16 cellular contexts compared by ENCODE assay signal in genomic region chr11:100776212-100776896, GRCh38.
DNase-seq lines count a peak whose midpoint lies in the region; ATAC-seq, FAIRE-seq and TF ChIP-seq lines count a peak whose summit lies in the region.
"Had no signal": no experiment of that assay in that cellular context is flagged by ENCODE, and none has a peak within 500 bp of the region (broad histone marks: within the 10 kb centered on the region; RNA-seq: fewer than 3 reads in every experiment).

No MANE protein-coding gene starts in this region.

- H3K27me3 Mint-ChIP-seq in activated CD4-positive, alpha-beta T cell treated with anti-CD3 and anti-CD28 coated beads, Interleukin-2, amount 10 ng/mL, durations not matched to agents 7 days and 5 days: no peaks in the 10 kb centered on the region
- H3K27me3 Mint-ChIP-seq: dendritic cell treated with granulocyte-macrophage colony-stimulating factor and Interleukin-4, amounts not matched to agents 40 ng/mL and 50 ng/mL, for 4 days had no signal

- H3K9me3 Mint-ChIP-seq in activated CD4-positive, alpha-beta T cell treated with anti-CD3 and anti-CD28 coated beads, Interleukin-2, amount 10 ng/mL, durations not matched to agents 7 days and 5 days: no peaks in the 10 kb centered on the region
- H3K9me3 Mint-ChIP-seq: dendritic cell treated with granulocyte-macrophage colony-stimulating factor and Interleukin-4, amounts not matched to agents 40 ng/mL and 50 ng/mL, for 4 days had no signal

- no peak for TF ChIP-seq CTCF in bronchial epithelial cell (IDR thresholded peaks at IDR 0.05; ENCODE audit: insufficient read depth, low read length, severe bottlenecking)
- no peak for TF ChIP-seq CTCF in transverse colon (IDR thresholded peaks at IDR 0.05)
- no peak for TF ChIP-seq CTCF in lower leg skin (IDR thresholded peaks at IDR 0.05)

- no peaks in the 10 kb centered on the region for H3K36me3 ChIP-seq in bronchial epithelial cell (ENCODE audit: control insufficient read depth, insufficient read depth, low read length)
- H3K36me3 ChIP-seq in transverse colon: no peaks in the 10 kb centered on the region

- no peak overlapping the region for H3K4me3 ChIP-seq in bronchial epithelial cell (ENCODE audit: low read depth, low read length)
- H3K4me3 ChIP-seq in transverse colon: no peak overlapping the region
- H3K4me3 ChIP-seq in lower leg skin (ENCODE audit: low read depth, poor library complexity, severe bottlenecking): no peak overlapping the region
- H3K4me3 ChIP-seq: testis had no signal

- TF ChIP-seq POLR2A in transverse colon (IDR thresholded peaks at IDR 0.05): no peak
- TF ChIP-seq POLR2A in lower leg skin (IDR thresholded peaks at IDR 0.05): no peak

- peak overlapping the region; percentile 79 to 87 (median 82) for H3K27ac ChIP-seq in transverse colon
- H3K27ac ChIP-seq: testis had no signal

- FAIRE-seq in bronchial epithelial cell (lab: Jason Lieb, UNC): no peak
- FAIRE-seq: GM18507 had no signal

- WGBS in transverse colon (ENCODE audit: low coverage in 1 of 2), 2 donors: 49 to 58% methylated on average over 5 to 6 of the region's 6 CpGs
- WGBS in lower leg skin, 2 donors: 67 to 72% methylated on average over 6 of the region's 6 CpGs

- no peak overlapping the region for H3K4me3 Mint-ChIP-seq in activated CD4-positive, alpha-beta T cell treated with anti-CD3 and anti-CD28 coated beads, Interleukin-2, amount 10 ng/mL, durations not matched to agents 7 days and 5 days
- H3K4me3 Mint-ChIP-seq: activated T-cell treated with anti-CD3 and anti-CD28 coated beads, Interleukin-2, amount 50 U/mL, for 72 hours; dendritic cell treated with granulocyte-macrophage colony-stimulating factor and Interleukin-4, amounts not matched to agents 40 ng/mL and 50 ng/mL, for 4 days had no signal

- H3K4me1 ChIP-seq in transverse colon: peaks cover 0 to 48% (median 23%) of the 10 kb centered on the region in 4 donors
- H3K4me1 ChIP-seq: testis had no signal

- intact Hi-C loops in transverse colon (cut with DNase I; ENCODE audit: low total_unique reads): no loop called here
- intact Hi-C loops in lower leg skin (cut with DNase I; ENCODE audit: low total_unique reads): no loop called here

- no peaks in the 10 kb centered on the region for H3K9me3 ChIP-seq in transverse colon
- H3K9me3 ChIP-seq: testis had no signal

- POLR2A ChIA-PET in activated CD4-positive, alpha-beta T cell treated with anti-CD3 and anti-CD28 coated beads, Interleukin-2, amount 10 ng/mL, durations not matched to agents 7 days and 5 days (lab: Charles Lee): no interaction called here

- H3K36me3 Mint-ChIP-seq in activated CD4-positive, alpha-beta T cell treated with anti-CD3 and anti-CD28 coated beads, Interleukin-2, amount 10 ng/mL, durations not matched to agents 7 days and 5 days (ENCODE audit: low read depth): no peaks in the 10 kb centered on the region

- H3K27ac Mint-ChIP-seq in activated CD4-positive, alpha-beta T cell treated with anti-CD3 and anti-CD28 coated beads, Interleukin-2, amount 10 ng/mL, durations not matched to agents 7 days and 5 days: no peak overlapping the region
- H3K27ac Mint-ChIP-seq: activated T-cell treated with anti-CD3 and anti-CD28 coated beads, Interleukin-2, amount 50 U/mL, for 72 hours; dendritic cell treated with granulocyte-macrophage colony-stimulating factor and Interleukin-4, amounts not matched to agents 40 ng/mL and 50 ng/mL, for 4 days had no signal

- CTCF ChIA-PET in activated CD4-positive, alpha-beta T cell treated with anti-CD3 and anti-CD28 coated beads, Interleukin-2, amount 10 ng/mL, durations not matched to agents 7 days and 5 days (lab: Charles Lee): no interaction called here

- DNase-seq in HT-29 (ENCODE audit: low spot score): peak; percentile 97
- DNase-seq in bronchial epithelial cell (ENCODE audit: low read depth): peak; percentile 97
- no peak for DNase-seq in left lobe of liver (ENCODE audit: low spot score)
- no peak for DNase-seq in transverse colon
- DNase-seq in stimulated activated CD4-positive, alpha-beta T cell treated with anti-CD3 and anti-CD28 coated beads, Interleukin-2, amount 100 ng/mL, for 48 hours: no peak
- no peak for DNase-seq in lower leg skin (ENCODE audit: low spot score in 2 of 2)
- DNase-seq in activated CD4-positive, alpha-beta T cell treated with anti-CD3 and anti-CD28 coated beads, Interleukin-2, amount 10 ng/mL, durations not matched to agents 7 days and 5 days: no peak
- DNase-seq: activated T-cell treated with anti-CD3 and anti-CD28 coated beads, Interleukin-2, amount 50 U/mL, for 72 hours; DMS79 treated with DMSO at 0.1 percent for 48 hours; hypothalamus; NCI-H2171 treated with DMSO at 0.1 percent for 48 hours; RPMI8226; testis had no signal

- H3K4me1 Mint-ChIP-seq in activated CD4-positive, alpha-beta T cell treated with anti-CD3 and anti-CD28 coated beads, Interleukin-2, amount 10 ng/mL, durations not matched to agents 7 days and 5 days: no peaks in the 10 kb centered on the region

- TF ChIP-seq EP300 in transverse colon (IDR thresholded peaks at IDR 0.05; ENCODE audit: low read depth): no peak

- in situ Hi-C loops in transverse colon (cut with MboI; ENCODE audit: low pct_ligation_motif_present in 1 of 4, low pct_unique_long_range_greater_than_20kb in 1 of 4, low sequenced_read_pairs in 3 of 4): no loop called here

- H3K27me3 ChIP-seq in bronchial epithelial cell (ENCODE audit: control insufficient read depth, insufficient read depth, low read length): no peaks in the 10 kb centered on the region
- no peaks in the 10 kb centered on the region for H3K27me3 ChIP-seq in transverse colon
- H3K27me3 ChIP-seq: testis had no signal

- ATAC-seq in left lobe of liver (peak; percentile 75), HG03095 (IDR thresholded peaks at IDR 0.05; ENCODE audit: unreplicated experiment) (no peak)
- ATAC-seq: activated T-cell treated with anti-CD3 and anti-CD28 coated beads, Interleukin-2, amount 50 U/mL, for 72 hours had no signal

Comparison
In these comparisons a context has a peak if more than half of its experiments do, and no peak if none do; other contexts are left out.
1. DNase-seq: peak in HT-29 (single experiment) and bronchial epithelial cell (single experiment); none in left lobe of liver (single experiment), transverse colon (single experiment), stimulated activated CD4-positive, alpha-beta T cell treated with anti-CD3 and anti-CD28 coated beads, Interleukin-2, amount 100 ng/mL, for 48 hours (0 of 2), lower leg skin (0 of 2) and activated CD4-positive, alpha-beta T cell treated with anti-CD3 and anti-CD28 coated beads, Interleukin-2, amount 10 ng/mL, durations not matched to agents 7 days and 5 days (single experiment).